Comparison of ENCODE assay signal across 24 cellular contexts in genomic region chr3:11757929-11758328, GRCh38.
DNase-seq lines count a peak whose midpoint lies in the region; ATAC-seq, FAIRE-seq and TF ChIP-seq lines count a peak whose summit lies in the region.
"Had no signal": no experiment of that assay in that cellular context is flagged by ENCODE, and none has a peak within 500 bp of the region (broad histone marks: within the 10 kb centered on the region; RNA-seq: fewer than 3 reads in every experiment).

No MANE protein-coding gene starts in this region.

- H3K9me3 ChIP-seq in K562 (replicated peaks; ENCODE audit: control insufficient read depth, insufficient read depth, low read depth, low read length) (no peaks in the 10 kb centered on the region), neuronal stem cell (replicated peaks in 1 of 2; ENCODE audit: control insufficient read depth in 2 of 2, insufficient read depth in 1 of 2, low read depth in 1 of 2, low read length in 2 of 2) (peaks cover 0 to 2% of the 10 kb centered on the region in 2 donors)
- H3K9me3 ChIP-seq: BLaER1, SJSA1 had no signal

- 0 out of 2 replicates have a peak, but pooled peaks cover 8% of the 10 kb centered on the region for H4K20me1 ChIP-seq in K562 (replicated peaks; ENCODE audit: control insufficient read depth, insufficient read depth, low read length)
- H4K20me1 ChIP-seq: BLaER1 had no signal

- no peak overlapping the region for H3K23ac ChIP-seq in neuronal stem cell (ENCODE audit: low read depth, low read length, poor library complexity)

- POLR2A ChIA-PET in K562 (lab: Yijun Ruan, JAX), result no interaction called here

- peak overlapping the region; percentile 34 to 48 for H3K27ac Mint-ChIP-seq in stimulated activated naive CD8-positive, alpha-beta T cell treated with anti-CD3 and anti-CD28 coated beads, Interleukin-15, amount 100 ng/mL, for 72 hours
- H3K27ac Mint-ChIP-seq in natural killer cell treated with Interleukin-12 subunit alpha and Interleukin-12 subunit beta and Interleukin-15 and Interleukin-18, amount 100 ng/mL, for 72 hours, result no peak overlapping the region
- H3K27ac Mint-ChIP-seq: CD4-positive, alpha-beta T cell had no signal

- no peak overlapping the region for H4K8ac ChIP-seq in neuronal stem cell (ENCODE audit: low read depth, low read length)

- H2BK12ac ChIP-seq in neuronal stem cell (ENCODE audit: low read length), result no peak overlapping the region

- H4K91ac ChIP-seq in neuronal stem cell (ENCODE audit: low read depth, low read length, poor library complexity), result no peak overlapping the region

- no peak overlapping the region for H3K4me3 ChIP-seq in K562
- H3K4me3 ChIP-seq in neuronal stem cell (ENCODE audit: low read length in 2 of 2), result no peak overlapping the region
- H3K4me3 ChIP-seq: BLaER1, SJSA1 had no signal

- no peak overlapping the region for H3K4ac ChIP-seq in neuronal stem cell (ENCODE audit: low read length)

- H3K27ac ChIP-seq in K562 (ENCODE audit: extremely low read depth, low read depth, low read length), result no peak overlapping the region
- peak overlapping the region; percentile 46 for H3K27ac ChIP-seq in neuronal stem cell (replicated peaks; ENCODE audit: low read length)
- H3K27ac ChIP-seq: BLaER1, SJSA1 had no signal

- H3K18ac ChIP-seq in neuronal stem cell (ENCODE audit: low read length), result no peak overlapping the region

- no peak for FAIRE-seq in K562 (lab: Jason Lieb, UNC)
- FAIRE-seq: A204.1, D721Med, G401.6, H54 had no signal

- no peak overlapping the region for H2AFZ ChIP-seq in K562 (ENCODE audit: low read depth, low read length)
- H2AFZ ChIP-seq in neuronal stem cell (ENCODE audit: low read length), result peak overlapping the region; percentile 71

- H3K4me1 Mint-ChIP-seq in stimulated activated naive CD8-positive, alpha-beta T cell treated with anti-CD3 and anti-CD28 coated beads, Interleukin-15, amount 100 ng/mL, for 72 hours, result no peaks in the 10 kb centered on the region
- H3K4me1 Mint-ChIP-seq in natural killer cell treated with Interleukin-12 subunit alpha and Interleukin-12 subunit beta and Interleukin-15 and Interleukin-18, amount 100 ng/mL, for 72 hours (ENCODE audit: low read depth in 2 of 2), result no peaks in the 10 kb centered on the region

- no peak overlapping the region for H2BK120ac ChIP-seq in neuronal stem cell (ENCODE audit: low read depth, low read length)

- H3K4me3 Mint-ChIP-seq in stimulated activated naive CD8-positive, alpha-beta T cell treated with anti-CD3 and anti-CD28 coated beads, Interleukin-15, amount 100 ng/mL, for 72 hours, result no peak overlapping the region
- no peak overlapping the region for H3K4me3 Mint-ChIP-seq in natural killer cell treated with Interleukin-12 subunit alpha and Interleukin-12 subunit beta and Interleukin-15 and Interleukin-18, amount 100 ng/mL, for 72 hours
- H3K4me3 Mint-ChIP-seq: CD4-positive, alpha-beta T cell had no signal

- no peak for TF ChIP-seq CTCF in K562 (IDR thresholded peaks at IDR 0.05 in 2 of 3, conservative IDR thresholded peaks at IDR 0.05 in 1 of 3; ENCODE audit: insufficient read depth in 2 of 3, low read depth in 1 of 3, low read length in 3 of 3)

- no peak overlapping the region for H2AK5ac ChIP-seq in neuronal stem cell (ENCODE audit: low read depth, low read length)

- TF ChIP-seq RAD21 in K562 (CRISPR knock-in tag; conservative IDR thresholded peaks at IDR 0.05 in 1 of 2, IDR thresholded peaks at IDR 0.05 in 1 of 2), result no peak

- WGBS in K562 (ENCODE audit: insufficient coverage, low coverage, missing lambda C conversion rate), result 14% methylated on average over 6 of the region's 6 CpGs
- no CpG with 5 or more reads among the region's 6 CpGs for WGBS in neuronal stem cell (ENCODE audit: extremely low coverage in 2 of 2, insufficient read length in 2 of 2, insufficient replicate concordance in 1 of 2), 2 donors

- TF ChIP-seq POLR2A in K562 (conservative IDR thresholded peaks at IDR 0.05), result no peak

- H3K9me1 ChIP-seq in K562 (ENCODE audit: control insufficient read depth, insufficient read depth, low read length), result no peaks in the 10 kb centered on the region

- H3K79me2 ChIP-seq in K562 (ENCODE audit: control insufficient read depth, insufficient read depth, low read length), result no peaks in the 10 kb centered on the region

- H3K27me3 ChIP-seq in K562 (ENCODE audit: control insufficient read depth in 2 of 2, insufficient read depth in 2 of 2, low read length in 2 of 2) (peaks cover 49 to 70% of the 10 kb centered on the region in 2 experiments), neuronal stem cell (ENCODE audit: control insufficient read depth in 3 of 3, insufficient read depth in 3 of 3, low read depth in 1 of 3, low read length in 3 of 3) (no peaks in the 10 kb centered on the region)
- H3K27me3 ChIP-seq: BLaER1, SJSA1 had no signal

- ATAC-seq in stimulated activated naive CD8-positive, alpha-beta T cell treated with anti-CD3 and anti-CD28 coated beads, Interleukin-15, amount 100 ng/mL, for 72 hours, result no peak
- no peak for ATAC-seq in stimulated activated naive CD8-positive, alpha-beta T cell treated with anti-CD3 and anti-CD28 coated beads, Interleukin-15, Interleukin-2, amounts not matched to agents 100 U/mL and 50 U/mL, for 24 hours
- peak; percentile 38; the same call in 2 of the 3 replicates for ATAC-seq in K562
- ATAC-seq in GM21526 (IDR thresholded peaks at IDR 0.05; ENCODE audit: low FRiP score, unreplicated experiment), result no peak
- no peak for ATAC-seq in natural killer cell treated with Interleukin-12 subunit alpha and Interleukin-12 subunit beta and Interleukin-15 and Interleukin-18, amount 100 ng/mL, for 72 hours

- H3K36me3 Mint-ChIP-seq in natural killer cell treated with Interleukin-12 subunit alpha and Interleukin-12 subunit beta and Interleukin-15 and Interleukin-18, amount 100 ng/mL, for 72 hours, result no peaks in the 10 kb centered on the region

- in situ Hi-C loops in K562 (cut with MboI), result no loop called here

- no peak overlapping the region for H3K14ac ChIP-seq in neuronal stem cell (ENCODE audit: low read length)

- no peaks in the 10 kb centered on the region for H3K36me3 ChIP-seq in K562 (ENCODE audit: control insufficient read depth, insufficient read depth, low read length)
- H3K36me3 ChIP-seq in neuronal stem cell (replicated peaks in 1 of 2; ENCODE audit: control insufficient read depth in 2 of 2, insufficient read depth in 2 of 2, low read length in 2 of 2), result no peaks in the 10 kb centered on the region
- H3K36me3 ChIP-seq: BLaER1, SJSA1 had no signal

- H2BK5ac ChIP-seq in neuronal stem cell (ENCODE audit: low read length), result no peak overlapping the region

- intact Hi-C loops in K562 (cut with micrococcal nuclease) (no loop called here), posterior cingulate gyrus (cut with DNase I) (no loop called here)

- BruUV-seq in K562 (replicated peaks; lab: Mats Ljungman, UMichigan), result no TSS peak

- no peaks in the 10 kb centered on the region for H3K27me3 Mint-ChIP-seq in stimulated activated naive CD8-positive, alpha-beta T cell treated with anti-CD3 and anti-CD28 coated beads, Interleukin-15, amount 100 ng/mL, for 72 hours
- H3K27me3 Mint-ChIP-seq in natural killer cell treated with Interleukin-12 subunit alpha and Interleukin-12 subunit beta and Interleukin-15 and Interleukin-18, amount 100 ng/mL, for 72 hours, result no peaks in the 10 kb centered on the region
- H3K27me3 Mint-ChIP-seq: CD4-positive, alpha-beta T cell had no signal

- no peak for TF ChIP-seq EP300 in K562 (IDR thresholded peaks at IDR 0.05; ENCODE audit: low read length)

- H3K9me3 Mint-ChIP-seq in stimulated activated naive CD8-positive, alpha-beta T cell treated with anti-CD3 and anti-CD28 coated beads, Interleukin-15, amount 100 ng/mL, for 72 hours, result no peaks in the 10 kb centered on the region
- H3K9me3 Mint-ChIP-seq in natural killer cell treated with Interleukin-12 subunit alpha and Interleukin-12 subunit beta and Interleukin-15 and Interleukin-18, amount 100 ng/mL, for 72 hours, result no peaks in the 10 kb centered on the region
- H3K9me3 Mint-ChIP-seq: CD4-positive, alpha-beta T cell had no signal

- CTCF ChIA-PET in K562 (lab: Yijun Ruan, JAX; ENCODE audit: low intra/inter-chr PET ratio), result no interaction called here

- H3K4me1 ChIP-seq in K562 (replicated peaks in 1 of 2; ENCODE audit: control insufficient read depth in 2 of 2, insufficient read depth in 2 of 2, low read length in 2 of 2) (no peaks in the 10 kb centered on the region), neuronal stem cell (ENCODE audit: control insufficient read depth in 2 of 2, insufficient read depth in 1 of 2, low read depth in 1 of 2, low read length in 2 of 2) (peaks cover 0 to 12% of the 10 kb centered on the region in 2 donors)
- H3K4me1 ChIP-seq: BLaER1 had no signal

- H3K4me2 ChIP-seq in K562 (ENCODE audit: insufficient read depth, low read length) (no peak overlapping the region), neuronal stem cell (ENCODE audit: insufficient read depth, low read length, poor library complexity, severe bottlenecking) (no peak overlapping the region)
- H3K4me2 ChIP-seq: BLaER1 had no signal

- DNase-seq in stimulated activated naive CD8-positive, alpha-beta T cell treated with anti-CD3 and anti-CD28 coated beads, Interleukin-15, amount 100 ng/mL, for 72 hours, result no peak
- DNase-seq in stimulated activated naive CD8-positive, alpha-beta T cell treated with anti-CD3 and anti-CD28 coated beads, Interleukin-15, Interleukin-2, amounts not matched to agents 100 U/mL and 50 U/mL, for 24 hours, result no peak
- DNase-seq in K562 (ENCODE audit: extremely low read depth in 1 of 4, low spot score in 3 of 4) (no peak), neuronal stem cell (ENCODE audit: low spot score) (no peak), posterior cingulate gyrus (no peak), nucleus accumbens (lab: John Stamatoyannopoulos, UW) (no peak)
- DNase-seq in natural killer cell treated with Interleukin-12 subunit alpha and Interleukin-12 subunit beta and Interleukin-15 and Interleukin-18, amount 100 ng/mL, for 72 hours (ENCODE audit: low spot score), result no peak
- DNase-seq: CD4-positive, alpha-beta T cell; Kasumi-1; NCI-H1105 treated with DMSO at 0.1 percent for 48 hours; NCI-H146; NCI-H1930; NCI-H446; NCI-H524 treated with DMSO at 0.1 percent for 48 hours; NCI-H774; Right ventricle myocardium superior; RPMI8226 had no signal

- H2BK15ac ChIP-seq in neuronal stem cell (ENCODE audit: low read length), result no peak overlapping the region

- H3K9ac ChIP-seq in K562 (ENCODE audit: insufficient read depth in 1 of 2, low read depth in 2 of 2, low read length in 2 of 2) (no peak overlapping the region), neuronal stem cell (ENCODE audit: low read depth, low read length, poor library complexity) (no peak overlapping the region)
- H3K9ac ChIP-seq: BLaER1 had no signal

- H3K79me1 ChIP-seq in neuronal stem cell (ENCODE audit: low read depth, low read length), result no peaks in the 10 kb centered on the region

Comparison
In these comparisons a context has a peak if more than half of its experiments do, and no peak if none do; other contexts are left out.
1. H3K27ac Mint-ChIP-seq: peak in stimulated activated naive CD8-positive, alpha-beta T cell treated with anti-CD3 and anti-CD28 coated beads, Interleukin-15, amount 100 ng/mL, for 72 hours (2 of 2); none in natural killer cell treated with Interleukin-12 subunit alpha and Interleukin-12 subunit beta and Interleukin-15 and Interleukin-18, amount 100 ng/mL, for 72 hours (0 of 2).